In the genomic region with DNA sequence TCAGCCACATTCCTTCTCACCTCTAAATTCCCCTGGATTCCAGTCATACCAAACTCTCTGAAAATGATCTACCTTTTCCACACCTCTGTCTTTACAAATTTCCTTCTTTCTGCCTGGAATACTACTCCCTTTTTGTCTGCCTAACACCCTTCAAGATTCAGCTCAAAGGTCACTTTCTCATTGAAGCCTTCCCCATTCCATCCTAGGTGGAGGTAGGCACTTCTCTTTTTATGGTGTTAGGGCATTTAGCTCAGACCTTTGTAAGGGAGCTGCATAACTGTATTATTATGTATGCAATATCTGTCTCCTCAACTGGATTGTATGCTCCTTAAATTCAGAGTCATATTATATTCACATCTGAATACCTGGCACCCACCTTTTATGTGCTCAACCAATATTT, we compare ENCODE assay signal across 1 cellular context.
TF ChIP-seq lines count a peak whose summit lies in the region.

No MANE protein-coding gene starts in this region.

TF ChIP-seq in SK-N-SH, 30 proteins besides CTCF, POLR2A, EP300 and RAD21 (continued from another document):
- no peak for TF ChIP-seq REST (IDR thresholded peaks at IDR 0.05; ENCODE audit: low read depth, low read length)
- TF ChIP-seq TAF1 (IDR thresholded peaks at IDR 0.05; ENCODE audit: borderline replicate concordance, low read depth, low read length): no peak
- no peak for TF ChIP-seq EZH2phosphoT487 (IDR thresholded peaks at IDR 0.05; ENCODE audit: borderline replicate concordance, low read depth)
- no peak for TF ChIP-seq RFX5 (IDR thresholded peaks at IDR 0.05; ENCODE audit: low read length)
- no peak for TF ChIP-seq ZBTB33 (IDR thresholded peaks at IDR 0.05; ENCODE audit: borderline replicate concordance, low read depth)
- TF ChIP-seq FOSL2 (IDR thresholded peaks at IDR 0.05; ENCODE audit: borderline replicate concordance, low read depth): no peak
- TF ChIP-seq CHD2 (IDR thresholded peaks at IDR 0.05; ENCODE audit: low read length, partially characterized antibody): no peak
